Comparison of ENCODE assay signal across 32 cellular contexts in genomic region chr22:42404266-42404665, GRCh38. TPM values are rescaled to one million over a fixed set of nuclear protein-coding genes. Genes with fewer than 3 reads are reported as not detected.
"Had no signal": no experiment of that assay in that cellular context is flagged by ENCODE, and none has a peak within 500 bp of the region (broad histone marks: within the 10 kb centered on the region; RNA-seq: fewer than 3 reads in every experiment).

No MANE protein-coding gene starts in this region.

- H3K4me3 ChIP-seq: colonic mucosa, esophagus muscularis mucosa, heart right ventricle, lower lobe of right lung, right atrium auricular region, smooth muscle cell, testis, tibial artery had no signal

- H3K4me1 ChIP-seq: colonic mucosa, esophagus muscularis mucosa, lower lobe of right lung, parathyroid adenoma, right atrium auricular region, testis, tibial artery had no signal

- H2AFZ ChIP-seq: parathyroid adenoma had no signal

- H3K27ac Mint-ChIP-seq: dendritic cell treated with granulocyte-macrophage colony-stimulating factor and Interleukin-4, amounts not matched to agents 40 ng/mL and 50 ng/mL, for 4 days; immature natural killer cell; memory B cell; natural killer cell; progenitor cell of endocrine pancreas; type B pancreatic cell had no signal

- H3K27me3 ChIP-seq: colonic mucosa, right atrium auricular region, testis had no signal

- DNase-seq: colonic mucosa; effector memory CD4-positive, alpha-beta T cell; foreskin melanocyte; glutamatergic neuron; heart right ventricle; hippocampal formation; immature natural killer cell; islet precursor cell; kidney glomerular epithelial cell; left ventricle myocardium superior; lower lobe of right lung; natural killer cell; stimulated activated CD4-positive, alpha-beta T cell treated with anti-CD3 and anti-CD28 coated beads, Interleukin-12 subunit alpha, Interleukin-12 subunit beta, amount 100 ng/mL, for 4 hours; stimulated activated CD4-positive, alpha-beta T cell treated with anti-CD3 and anti-CD28 coated beads, Interleukin-1b, Interleukin-23, amount 100 ng/mL, for 48 hours; stimulated activated CD4-positive, alpha-beta T cell treated with anti-CD3 and anti-CD28 coated beads, Interleukin-4, amount 100 ng/mL, for 1 hour; stimulated activated CD8-positive, alpha-beta memory T cell treated with anti-CD3 and anti-CD28 coated beads, Interleukin-4, amount 100 ng/mL, for 48 hours; stimulated activated naive CD4-positive, alpha-beta T cell treated with Interleukin-2 at 50 U/mL for 16 hours; substantia nigra; testis; tibial artery had no signal

- H3K27me3 Mint-ChIP-seq: memory B cell had no signal

- H3K4me3 Mint-ChIP-seq: dendritic cell treated with granulocyte-macrophage colony-stimulating factor and Interleukin-4, amounts not matched to agents 40 ng/mL and 50 ng/mL, for 4 days; immature natural killer cell; memory B cell; natural killer cell; type B pancreatic cell had no signal

- H3K9ac ChIP-seq: parathyroid adenoma had no signal

- H3K9me3 ChIP-seq: colonic mucosa, esophagus muscularis mucosa, heart right ventricle, lower lobe of right lung, right atrium auricular region, testis, tibial artery had no signal

- H3K9me3 Mint-ChIP-seq: dendritic cell treated with granulocyte-macrophage colony-stimulating factor and Interleukin-4, amounts not matched to agents 40 ng/mL and 50 ng/mL, for 4 days; memory B cell; natural killer cell; type B pancreatic cell had no signal

- H3K36me3 ChIP-seq: colonic mucosa, esophagus muscularis mucosa, right atrium auricular region, tibial artery had no signal

- H3K36me3 Mint-ChIP-seq: immature natural killer cell, natural killer cell, type B pancreatic cell had no signal

- H3K27ac ChIP-seq: colonic mucosa, esophagus muscularis mucosa, heart right ventricle, lower lobe of right lung, parathyroid adenoma, right atrium auricular region, testis, tibial artery had no signal

- H3K4me2 ChIP-seq: smooth muscle cell had no signal

- ATAC-seq: heart right ventricle, left ventricle myocardium superior, lower lobe of right lung, natural killer cell, sciatic nerve had no signal

- H3K4me1 Mint-ChIP-seq: immature natural killer cell, natural killer cell had no signal

RNA-seq across cellular contexts. Expression of gene NFAM1, which starts 27.9 kb away (rescaled TPM):
- total RNA-seq: chondrocyte, endothelial cell of umbilical vein, epithelial cell of proximal tubule, smooth muscle cell had no signal
- polyA plus RNA-seq: endothelial cell of umbilical vein, smooth muscle cell had no signal
